In the genomic region with DNA sequence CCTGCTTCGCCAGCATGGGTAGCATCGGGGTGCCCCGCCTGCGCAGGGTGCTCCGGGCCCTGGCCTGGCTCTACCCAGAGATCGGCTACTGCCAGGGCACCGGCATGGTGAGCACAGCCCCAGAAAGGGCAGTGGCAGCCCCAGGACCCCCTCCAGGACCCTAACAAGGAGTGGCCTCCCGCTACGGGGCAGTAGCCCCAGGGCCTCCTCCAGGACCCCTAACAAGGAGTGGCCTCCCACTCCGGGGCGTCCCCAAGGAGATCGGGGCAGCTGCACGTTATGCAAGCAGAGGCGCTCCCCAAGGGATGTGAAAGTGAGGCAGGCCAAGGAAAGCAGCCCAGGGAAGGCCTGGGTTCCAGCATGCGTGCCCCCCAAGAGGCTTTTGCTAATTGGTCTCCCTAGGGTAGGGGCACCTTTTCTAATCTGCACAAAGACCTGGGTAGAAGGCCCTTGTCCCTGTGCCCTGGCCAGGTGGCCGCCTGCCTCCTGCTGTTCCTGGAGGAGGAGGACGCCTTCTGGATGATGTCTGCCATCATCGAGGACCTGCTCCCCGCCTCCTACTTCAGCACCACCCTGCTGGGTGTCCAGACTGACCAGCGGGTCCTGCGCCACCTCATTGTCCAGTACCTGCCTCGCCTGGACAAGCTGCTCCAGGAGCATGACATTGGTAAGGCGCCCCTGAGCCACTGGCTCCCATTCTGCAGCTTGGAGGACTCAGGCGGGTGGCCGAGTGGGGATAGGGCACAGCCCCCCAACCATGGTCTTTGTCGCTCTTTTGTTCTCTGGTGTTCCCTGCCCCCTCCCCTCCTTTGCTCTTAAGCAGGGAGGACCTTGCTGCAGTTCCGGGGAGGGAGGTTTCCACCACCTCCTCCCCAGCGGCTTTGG, we compare ENCODE assay signal across 15 cellular contexts.
"Had no signal": no experiment of that assay in that cellular context is flagged by ENCODE, and none has a peak within 500 bp of the region (broad histone marks: within the 10 kb centered on the region; RNA-seq: fewer than 3 reads in every experiment).

No MANE protein-coding gene starts in this region.

- DNase-seq: activated CD4-positive, CD25-positive, alpha-beta regulatory T cell; activated gamma-delta T cell; amygdala; brain microvascular endothelial cell; foreskin melanocyte; heart right ventricle; mesenchymal stem cell; retina; T-helper 17 cell had no signal

- H3K4me3 ChIP-seq: heart right ventricle, pancreas, skin epidermis, tibial nerve had no signal

- H3K9me3 ChIP-seq: heart right ventricle, pancreas, tibial nerve had no signal

- ATAC-seq: left lobe of liver, pancreas, T-helper 17 cell had no signal

- H3K4me1 ChIP-seq: pancreas, tibial nerve had no signal

- FAIRE-seq: colon, islet of Langerhans, pancreas had no signal

- H3K27ac ChIP-seq: brain microvascular endothelial cell, heart right ventricle, pancreas, skin epidermis, tibial nerve had no signal

- H3K27me3 ChIP-seq: brain microvascular endothelial cell, heart right ventricle, pancreas, tibial nerve had no signal
